Comparison of ENCODE assay signal across 8 cellular contexts in the genomic region with DNA sequence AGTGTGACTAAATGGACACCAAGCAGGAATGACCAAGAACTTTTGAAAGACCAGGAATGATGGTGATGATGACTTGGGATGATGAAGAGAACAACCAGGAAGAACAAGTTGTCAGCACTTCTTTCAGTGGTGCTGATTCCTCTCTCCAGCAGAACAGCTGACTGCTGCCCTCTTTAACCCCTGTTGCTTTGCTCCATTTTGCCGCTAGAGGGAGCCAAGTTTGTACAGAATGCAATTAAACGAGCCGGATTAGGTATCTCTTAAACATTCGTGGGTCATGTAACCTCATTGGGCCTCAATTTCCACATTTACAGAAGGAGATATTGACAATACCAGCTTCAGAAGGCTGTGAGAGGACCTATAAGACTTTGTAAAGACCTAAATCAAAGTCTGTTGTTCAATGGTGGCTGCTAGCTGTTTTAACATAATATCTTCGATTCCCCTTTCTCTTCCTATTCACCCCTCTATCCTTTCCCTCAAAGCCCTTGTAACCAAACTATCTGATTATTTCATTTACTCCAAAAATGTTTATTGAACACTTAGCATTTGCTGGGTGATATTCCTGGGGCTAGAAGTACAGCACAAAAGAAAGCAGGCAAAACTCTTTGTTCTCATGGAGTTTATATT.
DNase-seq lines count a peak whose midpoint lies in the region; ATAC-seq and TF ChIP-seq lines count a peak whose summit lies in the region.

No MANE protein-coding gene starts in this region.

- DNase-seq in NCI-H2081 (lab: John Stamatoyannopoulos, UW) (peak; percentile 30 to 51), NCI-H2081 treated with DMSO at 0.1 percent for 48 hours (lab: John Stamatoyannopoulos, UW) (no peak), NCI-H1694 (lab: John Stamatoyannopoulos, UW) (peak; percentile 65), cardiac fibroblast (ENCODE audit: low read depth in 2 of 2) (peak; percentile 48 to 70), kidney tubule cell (ENCODE audit: low spot score) (peak; percentile 57)
- peak; percentile 44 to 59 (median 51) for DNase-seq in stimulated activated CD4-positive, alpha-beta T cell treated with anti-CD3 and anti-CD28 coated beads, TNF-alpha, amount 100 ng/mL, for 24 hours (ENCODE audit: low read depth in 3 of 3)

- H3K4me3 ChIP-seq in cardiac fibroblast (replicated peaks in 1 of 2; ENCODE audit: low read depth in 2 of 2, low read length in 2 of 2): no peak overlapping the region

- ATAC-seq in HG02678 (IDR thresholded peaks at IDR 0.05; ENCODE audit: unreplicated experiment): peak; percentile 90

- peak; percentile 95 for TF ChIP-seq CTCF in VCaP (conservative IDR thresholded peaks at IDR 0.05)
- peak; percentile 92 for TF ChIP-seq CTCF in cardiac fibroblast (IDR thresholded peaks at IDR 0.05; ENCODE audit: low read depth, low read length)

- H3K27ac ChIP-seq in VCaP: no peak overlapping the region
